15 cellular contexts compared by ENCODE assay signal in the genomic region with DNA sequence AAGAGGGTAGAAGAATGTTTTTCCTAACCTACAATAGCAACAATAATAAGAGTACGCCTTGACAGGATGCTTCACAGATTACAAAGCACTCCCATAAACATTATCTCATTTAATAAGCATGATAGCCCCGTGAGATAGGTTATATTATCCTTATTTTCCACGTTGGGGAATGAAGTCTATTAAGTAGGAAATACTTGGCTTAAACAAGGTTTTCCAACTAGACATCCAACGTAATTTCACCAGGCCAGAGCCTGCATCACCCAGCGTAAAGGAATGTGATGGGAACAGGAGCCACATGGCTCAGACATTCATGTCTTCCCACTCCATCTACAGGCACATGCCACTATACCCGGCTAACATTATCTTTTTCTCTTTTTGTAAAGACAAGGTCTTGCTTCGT.
A peak's percentile ranks its signal among the peaks of the same experiment; 100 is the strongest.
DNase-seq lines count a peak whose midpoint lies in the region; ATAC-seq lines count a peak whose summit lies in the region.
"Had no signal": no experiment of that assay in that cellular context is flagged by ENCODE, and none has a peak within 500 bp of the region (broad histone marks: within the 10 kb centered on the region; RNA-seq: fewer than 3 reads in every experiment).

No MANE protein-coding gene starts in this region.

- H3K27ac ChIP-seq in CD4-positive, CD25-positive, alpha-beta regulatory T cell (ENCODE audit: insufficient read depth, low read length, poor library complexity, severe bottlenecking), result no peak overlapping the region
- H3K27ac ChIP-seq in mesenchymal stem cell (ENCODE audit: low read length, poor library complexity, severe bottlenecking), result peak overlapping the region; percentile 57
- H3K27ac ChIP-seq: heart left ventricle, prostate gland, tibial nerve had no signal

- no peaks in the 10 kb centered on the region for H3K27me3 Mint-ChIP-seq in CD4-positive, CD25-positive, alpha-beta regulatory T cell
- H3K27me3 Mint-ChIP-seq in activated naive CD8-positive, alpha-beta T cell treated with anti-CD3 and anti-CD28 coated beads for 36 hours, result no peaks in the 10 kb centered on the region

- peaks cover 0 to 4% of the 10 kb centered on the region in 2 experiments for H3K9me3 ChIP-seq in CD4-positive, CD25-positive, alpha-beta regulatory T cell (ENCODE audit: control insufficient read depth in 2 of 2, low read length in 2 of 2)
- H3K9me3 ChIP-seq in mesenchymal stem cell (ENCODE audit: control insufficient read depth, low read length), result no peaks in the 10 kb centered on the region
- H3K9me3 ChIP-seq: prostate gland, tibial nerve had no signal

- DNase-seq in CD4-positive, CD25-positive, alpha-beta regulatory T cell, result no peak
- DNase-seq in ELR (ENCODE audit: low read depth) (peak; percentile 19), mesenchymal stem cell (no peak), DMS53 (lab: John Stamatoyannopoulos, UW) (no peak), NCI-H2107 (lab: John Stamatoyannopoulos, UW) (no peak)
- no peak for DNase-seq in activated naive CD8-positive, alpha-beta T cell treated with anti-CD3 and anti-CD28 coated beads for 36 hours
- DNase-seq: activated CD8-positive, alpha-beta memory T cell treated with anti-CD3 and anti-CD28 coated beads for 24 hours; erythroblast; heart left ventricle; MG63; SIG-M5 had no signal

- H2BK15ac ChIP-seq in mesenchymal stem cell (ENCODE audit: low read depth, poor library complexity, severe bottlenecking), result no peak overlapping the region

- no peak overlapping the region for H2BK120ac ChIP-seq in mesenchymal stem cell (ENCODE audit: low read depth, low read length)

- no peaks in the 10 kb centered on the region for H3K27me3 ChIP-seq in CD4-positive, CD25-positive, alpha-beta regulatory T cell (ENCODE audit: control insufficient read depth, insufficient read depth, low read length)
- H3K27me3 ChIP-seq in mesenchymal stem cell (ENCODE audit: control insufficient read depth in 1 of 2, insufficient read depth in 1 of 2, low read length in 2 of 2), result no peaks in the 10 kb centered on the region
- H3K27me3 ChIP-seq: heart left ventricle, MG63, tibial nerve had no signal

- H3K14ac ChIP-seq in mesenchymal stem cell (ENCODE audit: low read length in 2 of 2), result no peak overlapping the region

- no peak overlapping the region for H3K4me3 ChIP-seq in CD4-positive, CD25-positive, alpha-beta regulatory T cell (ENCODE audit: low read depth, low read length)
- no peak overlapping the region for H3K4me3 ChIP-seq in mesenchymal stem cell (ENCODE audit: insufficient read depth in 1 of 2, low read depth in 1 of 2, low read length in 2 of 2)
- H3K4me3 ChIP-seq: heart left ventricle, MG63, prostate gland, tibial nerve had no signal

- H3K4ac ChIP-seq in mesenchymal stem cell (ENCODE audit: low read depth in 1 of 2, low read length in 2 of 2), result no peak overlapping the region

- WGBS in mesenchymal stem cell, result 77% methylated on average over 5 of the region's 7 CpGs

- no peak overlapping the region for H3K9ac ChIP-seq in mesenchymal stem cell (ENCODE audit: low read length)

- no peak overlapping the region for H4K8ac ChIP-seq in mesenchymal stem cell (ENCODE audit: low read length)

- no peak overlapping the region for H2BK12ac ChIP-seq in mesenchymal stem cell (ENCODE audit: low read length in 2 of 2)

- H4K91ac ChIP-seq in mesenchymal stem cell (ENCODE audit: low read length), result no peak overlapping the region

- H3K4me1 ChIP-seq in CD4-positive, CD25-positive, alpha-beta regulatory T cell (ENCODE audit: control insufficient read depth, insufficient read depth, low read length, poor library complexity, severe bottlenecking), result peaks cover 35% of the 10 kb centered on the region
- H3K4me1 ChIP-seq in mesenchymal stem cell (ENCODE audit: control insufficient read depth, insufficient read depth, low read depth, low read length), result peaks cover 9% of the 10 kb centered on the region
- H3K4me1 ChIP-seq: heart left ventricle, prostate gland, tibial nerve had no signal

- H3K36me3 ChIP-seq in CD4-positive, CD25-positive, alpha-beta regulatory T cell (ENCODE audit: control insufficient read depth, insufficient read depth, low read length), result no peaks in the 10 kb centered on the region
- no peaks in the 10 kb centered on the region for H3K36me3 ChIP-seq in mesenchymal stem cell (ENCODE audit: control insufficient read depth in 1 of 2, insufficient read depth in 2 of 2, low read depth in 1 of 2, low read length in 2 of 2)
- H3K36me3 ChIP-seq: MG63, prostate gland, tibial nerve had no signal

- H3K18ac ChIP-seq in mesenchymal stem cell (ENCODE audit: low read depth in 1 of 2, low read length in 2 of 2), result no peak overlapping the region

- no peak for ATAC-seq in CD4-positive, CD25-positive, alpha-beta regulatory T cell (ENCODE audit: low read depth in 2 of 2)
- ATAC-seq in HG03135 (IDR thresholded peaks at IDR 0.05; ENCODE audit: unreplicated experiment), result no peak
- ATAC-seq in HG02642 (IDR thresholded peaks at IDR 0.05; ENCODE audit: poor library complexity, unreplicated experiment), result no peak

- H3K4me1 Mint-ChIP-seq in CD4-positive, CD25-positive, alpha-beta regulatory T cell, result peaks cover 43 to 73% (median 57%) of the 10 kb centered on the region in 4 donors
- peaks cover 73% of the 10 kb centered on the region for H3K4me1 Mint-ChIP-seq in activated naive CD8-positive, alpha-beta T cell treated with anti-CD3 and anti-CD28 coated beads for 36 hours

- peak overlapping the region in 2 of 4 donors; percentile 10 to 67 for H3K4me3 Mint-ChIP-seq in CD4-positive, CD25-positive, alpha-beta regulatory T cell
- no peak overlapping the region for H3K4me3 Mint-ChIP-seq in activated naive CD8-positive, alpha-beta T cell treated with anti-CD3 and anti-CD28 coated beads for 36 hours

- H3K27ac Mint-ChIP-seq in CD4-positive, CD25-positive, alpha-beta regulatory T cell, result peak overlapping the region; percentile 8 to 90 (median 8)
- H3K27ac Mint-ChIP-seq in activated naive CD8-positive, alpha-beta T cell treated with anti-CD3 and anti-CD28 coated beads for 36 hours, result peak overlapping the region; percentile 93

- no peaks in the 10 kb centered on the region for H3K79me1 ChIP-seq in mesenchymal stem cell (replicated peaks; ENCODE audit: low read length, poor library complexity, severe bottlenecking)

- H3K9me3 Mint-ChIP-seq in CD4-positive, CD25-positive, alpha-beta regulatory T cell, result peaks cover 0 to 11% (median 2%) of the 10 kb centered on the region in 7 donors
- H3K9me3 Mint-ChIP-seq in activated naive CD8-positive, alpha-beta T cell treated with anti-CD3 and anti-CD28 coated beads for 36 hours, result peaks cover 36% of the 10 kb centered on the region

- no peak overlapping the region for H2BK5ac ChIP-seq in mesenchymal stem cell (ENCODE audit: low read depth, low read length, poor library complexity, severe bottlenecking)

- H3K4me2 ChIP-seq in mesenchymal stem cell (ENCODE audit: low read length, poor library complexity, severe bottlenecking), result no peak overlapping the region

- peaks cover 6% of the 10 kb centered on the region for H3K36me3 Mint-ChIP-seq in CD4-positive, CD25-positive, alpha-beta regulatory T cell
- peaks cover 78% of the 10 kb centered on the region for H3K36me3 Mint-ChIP-seq in activated naive CD8-positive, alpha-beta T cell treated with anti-CD3 and anti-CD28 coated beads for 36 hours

- H2AFZ ChIP-seq in mesenchymal stem cell (ENCODE audit: low read depth, low read length), result no peak overlapping the region

- H3K23ac ChIP-seq in mesenchymal stem cell (ENCODE audit: low read length in 2 of 2), result no peak overlapping the region

- H2AK5ac ChIP-seq in mesenchymal stem cell (ENCODE audit: low read length, severe bottlenecking), result no peak overlapping the region
